ENCODE assay signal across 8 cellular contexts in the genomic region with DNA sequence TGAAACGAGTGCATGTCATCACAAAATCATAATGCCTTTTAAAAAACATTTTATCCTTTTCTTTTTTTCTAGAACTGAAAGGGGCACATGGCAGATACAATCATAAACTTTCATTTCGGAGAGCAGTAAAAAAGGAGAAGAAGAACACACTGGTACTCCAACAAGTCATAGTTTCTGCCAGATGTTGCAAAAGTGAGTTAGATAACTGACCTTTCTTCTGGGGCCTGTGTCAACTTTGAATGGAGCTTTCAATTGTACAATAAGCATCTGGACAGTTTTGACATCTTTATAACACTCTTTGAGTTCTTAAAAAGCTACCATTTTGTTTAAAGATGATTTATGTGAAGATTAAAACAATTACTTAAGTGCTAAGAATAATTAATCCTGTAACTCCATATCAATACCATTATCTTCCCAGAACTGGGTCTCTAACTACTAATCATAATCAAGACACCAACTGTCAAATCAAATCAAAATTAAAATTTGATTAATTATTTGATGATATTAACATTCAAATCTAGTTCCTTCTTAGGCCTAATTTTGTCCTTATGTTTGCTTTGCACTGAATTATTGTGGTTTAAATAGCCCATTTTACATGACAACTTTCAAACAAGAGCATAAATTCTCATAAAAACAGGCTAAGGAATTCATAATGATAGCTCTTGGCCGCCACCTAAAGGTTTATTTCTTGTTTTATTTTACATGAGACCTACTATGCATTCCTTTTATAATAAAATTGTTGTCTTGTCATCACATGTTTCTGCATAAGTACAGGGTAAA. TPM values are rescaled to one million over a fixed set of nuclear protein-coding genes. Genes with fewer than 3 reads are reported as not detected.
DNase-seq lines count a peak whose midpoint lies in the region; ATAC-seq, FAIRE-seq and TF ChIP-seq lines count a peak whose summit lies in the region.

No MANE protein-coding gene starts in this region.

- TF ChIP-seq EP300 in K562 (IDR thresholded peaks at IDR 0.05; ENCODE audit: low read length) = no peak

- H3K27me3 ChIP-seq in K562 (ENCODE audit: control insufficient read depth in 2 of 2, insufficient read depth in 2 of 2, low read length in 2 of 2) = no peaks in the 10 kb centered on the region

- no peaks in the 10 kb centered on the region for H3K9me3 ChIP-seq in K562 (replicated peaks; ENCODE audit: control insufficient read depth, insufficient read depth, low read depth, low read length)

- ATAC-seq in GM18868 (IDR thresholded peaks at IDR 0.05; ENCODE audit: unreplicated experiment) (peak; percentile 50), K562 (peak; percentile 74), GM21825 (IDR thresholded peaks at IDR 0.05; ENCODE audit: unreplicated experiment) (no peak)
- no peak for ATAC-seq in stimulated activated memory B cell treated with anti-CD40 and anti-IgM and Interleukin-4, amounts not matched to agents 10 μg/mL and 1 μg/mL and 100 μg/mL, for 72 hours

- no peak overlapping the region for H3K9ac ChIP-seq in K562 (ENCODE audit: insufficient read depth in 1 of 2, low read depth in 2 of 2, low read length in 2 of 2)

- H3K4me1 Mint-ChIP-seq in mesothelial cell of epicardium = peaks cover 20% of the 10 kb centered on the region
- H3K4me1 Mint-ChIP-seq in stimulated activated memory B cell treated with anti-CD40 and anti-IgM and Interleukin-4, amounts not matched to agents 10 μg/mL and 1 μg/mL and 100 μg/mL, for 72 hours = peaks cover 17% of the 10 kb centered on the region

- no peaks in the 10 kb centered on the region for H4K20me1 ChIP-seq in K562 (replicated peaks; ENCODE audit: control insufficient read depth, insufficient read depth, low read length)

- DNase-seq in A172 (ENCODE audit: low spot score) (peak; percentile 77), NCI-H2029 treated with DMSO at 0.1 percent for 48 hours (lab: John Stamatoyannopoulos, UW) (peak; percentile 42), K562 (ENCODE audit: extremely low read depth in 1 of 4, low spot score in 3 of 4) (peak in 2 of 4 experiments; percentile 24 to 75), mesothelial cell of epicardium (ENCODE audit: low spot score in 2 of 2, unreplicated experiment in 2 of 2) (no peak)
- DNase-seq in activated CD4-positive, alpha-beta T cell treated with anti-CD3 and anti-CD28 coated beads for 48 hours = no peak

- H2AFZ ChIP-seq in K562 (ENCODE audit: low read depth, low read length) = peak overlapping the region; percentile 29

- no peak overlapping the region for H3K4me2 ChIP-seq in K562 (ENCODE audit: insufficient read depth, low read length)

- H3K9me1 ChIP-seq in K562 (ENCODE audit: control insufficient read depth, insufficient read depth, low read length) = no peaks in the 10 kb centered on the region

- H3K27ac Mint-ChIP-seq in mesothelial cell of epicardium = no peak overlapping the region
- no peak overlapping the region for H3K27ac Mint-ChIP-seq in stimulated activated memory B cell treated with anti-CD40 and anti-IgM and Interleukin-4, amounts not matched to agents 10 μg/mL and 1 μg/mL and 100 μg/mL, for 72 hours

- TF ChIP-seq CTCF in K562 (IDR thresholded peaks at IDR 0.05 in 2 of 3, conservative IDR thresholded peaks at IDR 0.05 in 1 of 3; ENCODE audit: insufficient read depth in 2 of 3, low read depth in 1 of 3, low read length in 3 of 3) (peak; percentile 34 to 61 (median 50); a peak in 3 of 6 replicates), mesothelial cell of epicardium (IDR thresholded peaks at IDR 0.05; ENCODE audit: unreplicated experiment) (peak; percentile 59)

- intact Hi-C loops in K562 (cut with micrococcal nuclease) = loop anchor here (1.0 to 5.0 kb wide), 6 partner anchors 94 to 604 kb away; a partner anchor contains a TSS

- no peak for TF ChIP-seq POLR2A in K562 (conservative IDR thresholded peaks at IDR 0.05)

- POLR2A ChIA-PET in K562 (lab: Yijun Ruan, JAX) = interaction anchor here (0.7 to 1.6 kb wide), 3 partner anchors 16 to 143 kb away, joined by 3 read pairs; no protein-coding TSS in a partner anchor

- H3K9me3 Mint-ChIP-seq in mesothelial cell of epicardium = no peaks in the 10 kb centered on the region
- no peaks in the 10 kb centered on the region for H3K9me3 Mint-ChIP-seq in stimulated activated memory B cell treated with anti-CD40 and anti-IgM and Interleukin-4, amounts not matched to agents 10 μg/mL and 1 μg/mL and 100 μg/mL, for 72 hours

- H3K4me3 Mint-ChIP-seq in mesothelial cell of epicardium = no peak overlapping the region
- H3K4me3 Mint-ChIP-seq in stimulated activated memory B cell treated with anti-CD40 and anti-IgM and Interleukin-4, amounts not matched to agents 10 μg/mL and 1 μg/mL and 100 μg/mL, for 72 hours = no peak overlapping the region

- no peak overlapping the region for H3K27ac ChIP-seq in K562 (ENCODE audit: extremely low read depth, low read depth, low read length)

- CTCF ChIA-PET in K562 (lab: Yijun Ruan, JAX; ENCODE audit: low intra/inter-chr PET ratio) = interaction anchor here (1.2 to 2.7 kb wide), 5 partner anchors 94 to 597 kb away, joined by 3 to 20 read pairs (median 5); no protein-coding TSS in a partner anchor

- H3K27me3 Mint-ChIP-seq in mesothelial cell of epicardium (ENCODE audit: low read depth) = no peaks in the 10 kb centered on the region
- H3K27me3 Mint-ChIP-seq in stimulated activated memory B cell treated with anti-CD40 and anti-IgM and Interleukin-4, amounts not matched to agents 10 μg/mL and 1 μg/mL and 100 μg/mL, for 72 hours = no peaks in the 10 kb centered on the region

- no peaks in the 10 kb centered on the region for H3K36me3 Mint-ChIP-seq in mesothelial cell of epicardium
- H3K36me3 Mint-ChIP-seq in stimulated activated memory B cell treated with anti-CD40 and anti-IgM and Interleukin-4, amounts not matched to agents 10 μg/mL and 1 μg/mL and 100 μg/mL, for 72 hours = no peaks in the 10 kb centered on the region

- FAIRE-seq in K562 (lab: Jason Lieb, UNC) = peak; percentile 73

- no peaks in the 10 kb centered on the region for H3K79me2 ChIP-seq in K562 (ENCODE audit: control insufficient read depth, insufficient read depth, low read length)

- in situ Hi-C loops in K562 (cut with MboI) = no loop called here

- no peaks in the 10 kb centered on the region for H3K36me3 ChIP-seq in K562 (ENCODE audit: control insufficient read depth, insufficient read depth, low read length)

- H3K4me3 ChIP-seq in K562 = no peak overlapping the region

- H3K4me1 ChIP-seq in K562 (replicated peaks in 1 of 2; ENCODE audit: control insufficient read depth in 2 of 2, insufficient read depth in 2 of 2, low read length in 2 of 2) = peaks cover 9 to 14% of the 10 kb centered on the region in 2 experiments

- no TSS peak for BruUV-seq in K562 (replicated peaks; lab: Mats Ljungman, UMichigan)

- 19% methylated on average over 3 of the region's 3 CpGs for WGBS in K562 (ENCODE audit: insufficient coverage, low coverage, missing lambda C conversion rate)

- peak; percentile 85 to 86 for TF ChIP-seq RAD21 in K562 (CRISPR knock-in tag; conservative IDR thresholded peaks at IDR 0.05 in 1 of 2, IDR thresholded peaks at IDR 0.05 in 1 of 2)

TF ChIP-seq in K562, 482 proteins besides CTCF, POLR2A, EP300 and RAD21 (continues in another document):
- TF ChIP-seq, protein P1, sequence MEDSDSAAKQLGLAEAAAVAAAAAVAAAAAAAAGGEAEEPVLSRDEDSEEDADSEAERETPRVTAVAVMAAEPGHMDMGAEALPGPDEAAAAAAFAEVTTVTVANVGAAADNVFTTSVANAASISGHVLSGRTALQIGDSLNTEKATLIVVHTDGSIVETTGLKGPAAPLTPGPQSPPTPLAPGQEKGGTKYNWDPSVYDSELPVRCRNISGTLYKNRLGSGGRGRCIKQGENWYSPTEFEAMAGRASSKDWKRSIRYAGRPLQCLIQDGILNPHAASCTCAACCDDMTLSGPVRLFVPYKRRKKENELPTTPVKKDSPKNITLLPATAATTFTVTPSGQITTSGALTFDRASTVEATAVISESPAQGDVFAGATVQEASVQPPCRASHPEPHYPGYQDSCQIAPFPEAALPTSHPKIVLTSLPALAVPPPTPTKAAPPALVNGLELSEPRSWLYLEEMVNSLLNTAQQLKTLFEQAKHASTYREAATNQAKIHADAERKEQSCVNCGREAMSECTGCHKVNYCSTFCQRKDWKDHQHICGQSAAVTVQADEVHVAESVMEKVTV (CRISPR knock-in tag; IDR thresholded peaks at IDR 0.05) = peak; percentile 81
- peak; percentile 39; the same call in 1 of the 2 replicates for TF ChIP-seq TCF3 (CRISPR knock-in tag; IDR thresholded peaks at IDR 0.05)
- TF ChIP-seq CBFA2T3 (IDR thresholded peaks at IDR 0.05) = peak; percentile 57
- peak; percentile 42; the same call in 1 of the 2 replicates for TF ChIP-seq SMC3 (conservative IDR thresholded peaks at IDR 0.05; ENCODE audit: insufficient read depth, low read depth, low read length)
- no peak for TF ChIP-seq PHB (CRISPR knock-in tag; IDR thresholded peaks at IDR 0.05)
- no peak for TF ChIP-seq TAF9B (IDR thresholded peaks at IDR 0.05; ENCODE audit: partially characterized antibody)
- no peak for TF ChIP-seq SOX6 (IDR thresholded peaks at IDR 0.05)
- peak; percentile 28; the same call in 1 of the 2 replicates for TF ChIP-seq TAL1 (IDR thresholded peaks at IDR 0.05)
- TF ChIP-seq CEBPB (tag; IDR thresholded peaks at IDR 0.05) = peak; percentile 22; the same call in 1 of the 2 replicates
- no peak for TF ChIP-seq DNMT1 (IDR thresholded peaks at IDR 0.05)
- peak; percentile 19 for TF ChIP-seq MEIS2 (IDR thresholded peaks at IDR 0.05; ENCODE audit: partially characterized antibody)

RNA-seq across cellular contexts. Expression of a gene that starts 19.5 kb away (rescaled TPM):
- total RNA-seq in A172 (2014; rRNA removed; shearing (Covaris generic)) = 17.8 and 20.8 TPM in 2 replicates
- 0.14 TPM in 1 of 2 replicates, not detected in the other for total RNA-seq in K562 (2011; cell fraction: chromatin; rRNA removed; ENCODE audit: low replicate concordance)
- not detected in 2 replicates for total RNA-seq in K562 (2011; cell fraction: nucleolus; rRNA removed)
- 0.15 TPM in 1 of 2 replicates, not detected in the other for total RNA-seq in K562 (2011; cell fraction: nucleoplasm; rRNA removed)
- total RNA-seq in K562 (2014; rRNA removed) = under 0.01 and 0.04 TPM in 2 replicates
- total RNA-seq in K562 (2014; rRNA removed; fragmentation: Illumina TruSeq; extraction: Trizol) = not detected in 2 replicates
- total RNA-seq in K562 (2015; rRNA removed; fragmentation: Illumina TruSeq; extraction: Trizol) = not detected in 2 replicates
- 0.02 and 0.04 TPM in 2 replicates for total RNA-seq in K562 (2021)
- 0.01 and 0.03 TPM in 2 replicates for polyA plus RNA-seq in K562 (2011; rRNA removed)
- 0.03 TPM in 1 of 2 replicates, not detected in the other for polyA plus RNA-seq in K562 (2011; cell fraction: cytosol; rRNA removed)
- 0.03 and 0.04 TPM in 2 replicates for polyA plus RNA-seq in K562 (2011; cell fraction: nucleus; rRNA removed)
- 0.04 TPM in 1 of 2 replicates, not detected in the other for polyA plus RNA-seq in K562 (2012)
- polyA plus RNA-seq in K562 (2014; fragmentation: Illumina TruSeq; extraction: Trizol) = not detected in 2 replicates
- not detected for polyA plus RNA-seq in K562 (2014; fragmentation: Nextera tagmentation; extraction: Ambion mirVana)
- 0.04 TPM in 1 of 2 replicates, not detected in the other for polyA plus RNA-seq in K562 (2014; rRNA removed)
- 0.04 and 0.06 TPM in 2 replicates for polyA minus RNA-seq in K562 (2011; rRNA and poly(A)+ RNA removed)
- not detected in 2 replicates for polyA minus RNA-seq in K562 (2011; cell fraction: cytosol; rRNA and poly(A)+ RNA removed)
- 0.13 and 0.22 TPM in 2 replicates for polyA minus RNA-seq in K562 (2011; cell fraction: nucleus; rRNA and poly(A)+ RNA removed)
- total RNA-seq in mesothelial cell of epicardium = 15.3 to 15.6 TPM (median 15.3 TPM) in 3 replicates

Comparison
In these comparisons a context has a peak if more than half of its experiments do, and no peak if none do; other contexts are left out.
1. DNase-seq: peak in A172 (single experiment) and NCI-H2029 treated with DMSO at 0.1 percent for 48 hours (single experiment); none in mesothelial cell of epicardium (0 of 2) and activated CD4-positive, alpha-beta T cell treated with anti-CD3 and anti-CD28 coated beads for 48 hours (single experiment).
2. ATAC-seq: peak in GM18868 (single experiment) and K562 (single experiment); none in stimulated activated memory B cell treated with anti-CD40 and anti-IgM and Interleukin-4, amounts not matched to agents 10 μg/mL and 1 μg/mL and 100 μg/mL, for 72 hours (single experiment) and GM21825 (single experiment).
3. RNA of a gene that starts 19.5 kb away (total RNA-seq): 17.8 to 20.8 TPM in A172 and 15.3 to 15.6 TPM in mesothelial cell of epicardium; under 0.01 to 0.15 TPM in K562; every median in the first group is over 10 times any median in the second.